1 cellular context compared by ENCODE assay signal in the genomic region with DNA sequence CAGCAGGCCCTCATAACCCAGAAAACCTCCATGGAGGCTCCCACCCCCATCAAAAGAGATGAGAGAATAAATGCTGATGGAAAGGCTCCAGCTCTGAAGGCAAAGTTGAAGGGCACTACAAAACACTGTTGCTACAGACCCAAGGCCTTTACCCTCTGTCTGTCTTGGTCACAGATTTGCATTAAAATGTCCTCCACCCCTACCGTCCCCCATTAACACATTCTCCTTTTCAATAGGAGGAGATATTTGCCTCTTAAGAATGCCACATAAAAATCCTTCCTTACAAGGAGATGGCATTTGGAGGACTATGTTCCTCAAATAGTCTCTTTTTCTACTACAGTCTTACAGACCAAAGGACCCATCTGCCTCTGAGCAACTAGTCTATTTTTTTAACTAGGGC.
A peak's percentile ranks its signal among the peaks of the same experiment; 100 is the strongest.
TF ChIP-seq lines count a peak whose summit lies in the region.

No MANE protein-coding gene starts in this region.

TF ChIP-seq in H1, 55 proteins besides CTCF, POLR2A, EP300 and RAD21:
- TF ChIP-seq SP1 (IDR thresholded peaks at IDR 0.05; ENCODE audit: low read depth, low read length), result 0 out of 2 replicates have a peak, but pooled peaks have one; percentile 36
- TF ChIP-seq GTF2F1 (IDR thresholded peaks at IDR 0.05; ENCODE audit: borderline replicate concordance, low read depth, low read length), result no peak
- peak; percentile 46; the same call in 1 of the 2 replicates for TF ChIP-seq YY1 (IDR thresholded peaks at IDR 0.05; ENCODE audit: low read depth, low read length)
- TF ChIP-seq TAF1 (IDR thresholded peaks at IDR 0.05; ENCODE audit: low read depth, low read length), result 0 out of 2 replicates have a peak, but pooled peaks have one; percentile 24
- TF ChIP-seq SRF (IDR thresholded peaks at IDR 0.05; ENCODE audit: low read depth, low read length), result peak; percentile 50; the same call in 1 of the 2 replicates
- no peak for TF ChIP-seq GABPA (IDR thresholded peaks at IDR 0.05; ENCODE audit: borderline replicate concordance, insufficient read depth, low read length)
- TF ChIP-seq TEAD4 (IDR thresholded peaks at IDR 0.05; ENCODE audit: low read depth, low read length), result peak; percentile 32; the same call in 1 of the 2 replicates
- peak; percentile 9 for TF ChIP-seq NANOG (IDR thresholded peaks at IDR 0.05; ENCODE audit: insufficient read depth, low read depth, low read length, poor library complexity, severe bottlenecking)
- TF ChIP-seq ZNF274 (IDR thresholded peaks at IDR 0.05; ENCODE audit: borderline replicate concordance, extremely low read depth, low read length), result no peak
- no peak for TF ChIP-seq CHD7 (IDR thresholded peaks at IDR 0.05; ENCODE audit: insufficient replicate concordance, low read length)
